28 cellular contexts compared by ENCODE assay signal in the genomic region with DNA sequence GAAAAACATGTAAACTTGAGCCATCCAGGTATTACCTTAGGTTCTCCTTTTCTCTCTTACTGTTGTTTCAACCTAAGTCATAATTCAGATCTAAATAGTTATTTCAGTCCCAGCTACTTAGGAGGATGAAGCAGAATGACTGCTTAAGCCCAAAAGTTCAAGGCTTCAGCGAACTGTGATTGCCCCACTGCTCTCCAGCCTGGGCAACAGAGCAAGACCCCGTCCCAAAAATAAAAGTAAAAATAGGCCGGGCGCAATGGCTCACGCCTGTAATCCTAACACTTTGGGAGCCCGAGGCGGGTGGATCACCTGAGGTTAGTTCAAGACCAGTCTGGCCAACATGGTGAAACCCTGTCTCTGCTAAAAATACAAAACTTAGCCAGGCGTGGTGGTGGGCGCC. TPM values are rescaled to one million over a fixed set of nuclear protein-coding genes. Genes with fewer than 3 reads are reported as not detected.
DNase-seq lines count a peak whose midpoint lies in the region; ATAC-seq, FAIRE-seq and TF ChIP-seq lines count a peak whose summit lies in the region.
"Had no signal": no experiment of that assay in that cellular context is flagged by ENCODE, and none has a peak within 500 bp of the region (broad histone marks: within the 10 kb centered on the region; RNA-seq: fewer than 3 reads in every experiment).

No MANE protein-coding gene starts in this region.

- peaks cover 43% of the 10 kb centered on the region for H3K79me2 ChIP-seq in K562 (ENCODE audit: control insufficient read depth, insufficient read depth, low read length)

- no peaks in the 10 kb centered on the region for H3K4me1 ChIP-seq in K562 (replicated peaks in 1 of 2; ENCODE audit: control insufficient read depth in 2 of 2, insufficient read depth in 2 of 2, low read length in 2 of 2)
- H3K4me1 ChIP-seq: BE2C had no signal

- no peaks in the 10 kb centered on the region for H3K9me1 ChIP-seq in K562 (ENCODE audit: control insufficient read depth, insufficient read depth, low read length)

- in situ Hi-C loops in K562 (cut with MboI): no loop called here

- H3K27me3 ChIP-seq in K562 (ENCODE audit: control insufficient read depth in 2 of 2, insufficient read depth in 2 of 2, low read length in 2 of 2): no peaks in the 10 kb centered on the region

- H2AFZ ChIP-seq in K562 (ENCODE audit: low read depth, low read length): no peak overlapping the region

- DNase-seq in K562 (ENCODE audit: extremely low read depth in 1 of 4, low spot score in 3 of 4) (no peak), mesenteric fat pad (ENCODE audit: low spot score) (peak; percentile 24), left lobe of liver (ENCODE audit: low spot score) (no peak), GM20000 (ENCODE audit: low spot score) (no peak)
- DNase-seq: 8988T; ACHN; BE2C; C1 segment of cervical spinal cord; CD4-positive, alpha-beta memory T cell; CD4-positive, CD25-positive, alpha-beta regulatory T cell; CD8-positive, alpha-beta memory T cell; COR-L47; DMS 273 treated with DMSO at 0.1 percent for 48 hours; DMS153; DMS53; DMS79; DND-41; EL; GDM1 had no signal

- intact Hi-C loops in K562 (cut with micrococcal nuclease): no loop called here

- no peak for TF ChIP-seq POLR2A in K562 (conservative IDR thresholded peaks at IDR 0.05)

- no peak for FAIRE-seq in K562 (lab: Jason Lieb, UNC)
- FAIRE-seq: A204.1, GM12878, GM12892, GM18507 had no signal

- H4K20me1 ChIP-seq in K562 (replicated peaks; ENCODE audit: control insufficient read depth, insufficient read depth, low read length): no peaks in the 10 kb centered on the region
- H4K20me1 ChIP-seq: BLaER1 had no signal

- POLR2A ChIA-PET in K562 (lab: Yijun Ruan, JAX): interaction anchor here (1.0 kb wide), 1 partner anchor 102 kb away, joined by 3 read pairs; a partner anchor contains a TSS

- H3K36me3 ChIP-seq in K562 (ENCODE audit: control insufficient read depth, insufficient read depth, low read length): peaks cover 65% of the 10 kb centered on the region
- H3K36me3 ChIP-seq: BE2C, BLaER1 had no signal

- WGBS in K562 (ENCODE audit: insufficient coverage, low coverage, missing lambda C conversion rate): 91% methylated on average over 5 of the region's 9 CpGs

- ATAC-seq in K562 (no peak), left lobe of liver (no peak)
- ATAC-seq: GM12878 had no signal

- CTCF ChIA-PET in K562 (lab: Yijun Ruan, JAX; ENCODE audit: low intra/inter-chr PET ratio): interaction anchor here (3.1 kb wide), 1 partner anchor 67 kb away, joined by 51 read pairs; no protein-coding TSS in a partner anchor

- no peak for TF ChIP-seq CTCF in K562 (IDR thresholded peaks at IDR 0.05 in 2 of 3, conservative IDR thresholded peaks at IDR 0.05 in 1 of 3; ENCODE audit: insufficient read depth in 2 of 3, low read depth in 1 of 3, low read length in 3 of 3)
- TF ChIP-seq CTCF in GM20000 (IDR thresholded peaks at IDR 0.05; ENCODE audit: extremely low read depth, missing control alignments): no peak

- no peaks in the 10 kb centered on the region for H3K9me3 ChIP-seq in K562 (replicated peaks; ENCODE audit: control insufficient read depth, insufficient read depth, low read depth, low read length)
- H3K9me3 ChIP-seq: BE2C, BLaER1 had no signal

- no peak overlapping the region for H3K9ac ChIP-seq in K562 (ENCODE audit: insufficient read depth in 1 of 2, low read depth in 2 of 2, low read length in 2 of 2)
- H3K9ac ChIP-seq: BLaER1 had no signal

- no peak overlapping the region for H3K4me2 ChIP-seq in K562 (ENCODE audit: insufficient read depth, low read length)
- H3K4me2 ChIP-seq: BLaER1 had no signal

- H3K27ac ChIP-seq in K562 (ENCODE audit: extremely low read depth, low read depth, low read length): no peak overlapping the region
- H3K27ac ChIP-seq: BLaER1 had no signal

- no peak for TF ChIP-seq RAD21 in K562 (CRISPR knock-in tag; conservative IDR thresholded peaks at IDR 0.05 in 1 of 2, IDR thresholded peaks at IDR 0.05 in 1 of 2)

- BruUV-seq in K562 (replicated peaks; lab: Mats Ljungman, UMichigan): no TSS peak

- TF ChIP-seq EP300 in K562 (IDR thresholded peaks at IDR 0.05; ENCODE audit: low read length): no peak

- no peak overlapping the region for H3K4me3 ChIP-seq in K562
- H3K4me3 ChIP-seq: BLaER1, GM12878 had no signal

RNA-seq across cellular contexts. Expression of a gene that starts 9.6 kb away (rescaled TPM):
- 74.8 and 124 TPM in 2 replicates for total RNA-seq in K562 (2011; cell fraction: chromatin; rRNA removed; ENCODE audit: low replicate concordance)
- total RNA-seq in K562 (2011; cell fraction: nucleolus; rRNA removed): 45.5 and 47.0 TPM in 2 replicates
- 60.7 and 73.0 TPM in 2 replicates for total RNA-seq in K562 (2011; cell fraction: nucleoplasm; rRNA removed)
- total RNA-seq in K562 (2014; rRNA removed) (94.6 and 105 TPM in 2 replicates), K562 (2014; rRNA removed; fragmentation: Illumina TruSeq; extraction: Trizol) (120 and 136 TPM in 2 replicates), K562 (2015; rRNA removed; fragmentation: Illumina TruSeq; extraction: Trizol) (96.2 and 98.5 TPM in 2 replicates), K562 (2021) (97.6 and 105 TPM in 2 replicates), mesenteric fat pad (not detected), left lobe of liver (0.20 TPM)
- polyA plus RNA-seq in K562 (2011; rRNA removed) (172 and 203 TPM in 2 replicates), K562 (2014; fragmentation: Illumina TruSeq; extraction: Trizol) (99.2 and 109 TPM in 2 replicates), K562 (2014; fragmentation: Nextera tagmentation; extraction: Ambion mirVana) (10 to 100 TPM; 25.4 to 36.7 TPM), K562 (2014; rRNA removed) (136 and 153 TPM in 2 replicates)
- polyA plus RNA-seq in K562 (2011; cell fraction: cytosol; rRNA removed): 38.8 and 60.1 TPM in 2 replicates
- polyA plus RNA-seq in K562 (2011; cell fraction: nucleus; rRNA removed): 161 and 234 TPM in 2 replicates
- 64.7 and 79.1 TPM in 2 replicates for polyA plus RNA-seq in K562 (2012)
- 102 and 105 TPM in 2 replicates for polyA minus RNA-seq in K562 (2011; rRNA and poly(A)+ RNA removed)
- 36.7 and 46.0 TPM in 2 replicates for polyA minus RNA-seq in K562 (2011; cell fraction: cytosol; rRNA and poly(A)+ RNA removed)
- 36.9 and 49.4 TPM in 2 replicates for polyA minus RNA-seq in K562 (2011; cell fraction: nucleus; rRNA and poly(A)+ RNA removed)
- total RNA-seq: CD4-positive, alpha-beta memory T cell; CD4-positive, CD25-positive, alpha-beta regulatory T cell; CD8-positive, alpha-beta memory T cell; Daoy had no signal
- polyA plus RNA-seq: CD14-positive monocyte; CD4-positive, alpha-beta memory T cell; CD4-positive, CD25-positive, alpha-beta regulatory T cell; CD8-positive, alpha-beta memory T cell had no signal

RNA-seq across cellular contexts. Expression of a gene that starts 35.4 kb away (rescaled TPM):
- 5.4 and 10.8 TPM in 2 replicates for total RNA-seq in K562 (2011; cell fraction: chromatin; rRNA removed; ENCODE audit: low replicate concordance)
- total RNA-seq in K562 (2011; cell fraction: nucleolus; rRNA removed): 15.9 and 20.5 TPM in 2 replicates
- total RNA-seq in K562 (2011; cell fraction: nucleoplasm; rRNA removed): 9.8 and 10.6 TPM in 2 replicates
- total RNA-seq in K562 (2014; rRNA removed) (20.9 and 25.9 TPM in 2 replicates), K562 (2014; rRNA removed; fragmentation: Illumina TruSeq; extraction: Trizol) (6.8 and 7.1 TPM in 2 replicates), K562 (2015; rRNA removed; fragmentation: Illumina TruSeq; extraction: Trizol) (10.7 and 11.1 TPM in 2 replicates), K562 (2021) (9.6 and 12.1 TPM in 2 replicates), mesenteric fat pad (17.9 TPM), left lobe of liver (53.4 TPM)
- polyA plus RNA-seq in K562 (2011; rRNA removed) (8.0 and 11.2 TPM in 2 replicates), K562 (2014; fragmentation: Illumina TruSeq; extraction: Trizol) (6.7 and 7.1 TPM in 2 replicates), K562 (2014; fragmentation: Nextera tagmentation; extraction: Ambion mirVana) (1 to 10 TPM; 2.2 to 3.5 TPM), K562 (2014; rRNA removed) (14.3 and 14.8 TPM in 2 replicates)
- polyA plus RNA-seq in K562 (2011; cell fraction: cytosol; rRNA removed): 10.1 and 27.8 TPM in 2 replicates
- 3.8 and 6.9 TPM in 2 replicates for polyA plus RNA-seq in K562 (2011; cell fraction: nucleus; rRNA removed)
- 9.2 and 12.0 TPM in 2 replicates for polyA plus RNA-seq in K562 (2012)
- 4.5 and 12.2 TPM in 2 replicates for polyA minus RNA-seq in K562 (2011; rRNA and poly(A)+ RNA removed)
- polyA minus RNA-seq in K562 (2011; cell fraction: cytosol; rRNA and poly(A)+ RNA removed): 9.6 and 13.4 TPM in 2 replicates
- 9.6 and 10.6 TPM in 2 replicates for polyA minus RNA-seq in K562 (2011; cell fraction: nucleus; rRNA and poly(A)+ RNA removed)

RNA-seq across cellular contexts. Expression of a gene that starts 35.8 kb away (rescaled TPM):
- 14.1 and 33.3 TPM in 2 replicates for total RNA-seq in K562 (2011; cell fraction: chromatin; rRNA removed; ENCODE audit: low replicate concordance)
- total RNA-seq in K562 (2011; cell fraction: nucleolus; rRNA removed): 26.0 and 29.5 TPM in 2 replicates
- 15.7 and 17.2 TPM in 2 replicates for total RNA-seq in K562 (2011; cell fraction: nucleoplasm; rRNA removed)
- total RNA-seq in K562 (2014; rRNA removed) (25.5 and 32.6 TPM in 2 replicates), K562 (2014; rRNA removed; fragmentation: Illumina TruSeq; extraction: Trizol) (5.6 and 7.2 TPM in 2 replicates), K562 (2015; rRNA removed; fragmentation: Illumina TruSeq; extraction: Trizol) (11.2 and 13.8 TPM in 2 replicates), K562 (2021) (18.9 and 23.5 TPM in 2 replicates), mesenteric fat pad (58.4 TPM), left lobe of liver (176 TPM)
- polyA plus RNA-seq in K562 (2011; rRNA removed) (16.8 and 23.4 TPM in 2 replicates), K562 (2014; fragmentation: Illumina TruSeq; extraction: Trizol) (17.6 and 19.6 TPM in 2 replicates), K562 (2014; fragmentation: Nextera tagmentation; extraction: Ambion mirVana) (under 1 TPM; 0.46 to 0.67 TPM), K562 (2014; rRNA removed) (35.1 and 36.8 TPM in 2 replicates)
- polyA plus RNA-seq in K562 (2011; cell fraction: cytosol; rRNA removed): 31.4 and 46.2 TPM in 2 replicates
- polyA plus RNA-seq in K562 (2011; cell fraction: nucleus; rRNA removed): 31.5 and 38.2 TPM in 2 replicates
- polyA plus RNA-seq in K562 (2012): 14.9 and 41.4 TPM in 2 replicates
- polyA minus RNA-seq in K562 (2011; rRNA and poly(A)+ RNA removed): 5.1 and 9.7 TPM in 2 replicates
- 9.7 and 12.0 TPM in 2 replicates for polyA minus RNA-seq in K562 (2011; cell fraction: cytosol; rRNA and poly(A)+ RNA removed)
- 9.0 and 11.1 TPM in 2 replicates for polyA minus RNA-seq in K562 (2011; cell fraction: nucleus; rRNA and poly(A)+ RNA removed)

RNA-seq across cellular contexts. Expression of a gene that starts 55.8 kb away (rescaled TPM):
- total RNA-seq in K562 (2011; cell fraction: chromatin; rRNA removed; ENCODE audit: low replicate concordance): not detected in 2 replicates
- total RNA-seq in K562 (2011; cell fraction: nucleolus; rRNA removed): not detected in 2 replicates
- not detected in 2 replicates for total RNA-seq in K562 (2011; cell fraction: nucleoplasm; rRNA removed)
- total RNA-seq in K562 (2014; rRNA removed) (not detected in 2 replicates), K562 (2014; rRNA removed; fragmentation: Illumina TruSeq; extraction: Trizol) (not detected in 2 replicates), K562 (2015; rRNA removed; fragmentation: Illumina TruSeq; extraction: Trizol) (not detected in 2 replicates), K562 (2021) (not detected in 2 replicates), mesenteric fat pad (not detected), left lobe of liver (not detected)
- polyA plus RNA-seq in K562 (2011; rRNA removed) (not detected in 2 replicates), K562 (2014; fragmentation: Illumina TruSeq; extraction: Trizol) (not detected in 2 replicates), K562 (2014; fragmentation: Nextera tagmentation; extraction: Ambion mirVana) (not detected), K562 (2014; rRNA removed) (not detected in 2 replicates)
- polyA plus RNA-seq in K562 (2011; cell fraction: cytosol; rRNA removed): not detected in 2 replicates
- polyA plus RNA-seq in K562 (2011; cell fraction: nucleus; rRNA removed): not detected in 2 replicates
- polyA plus RNA-seq in K562 (2012): not detected in 2 replicates
- not detected in 2 replicates for polyA minus RNA-seq in K562 (2011; rRNA and poly(A)+ RNA removed)
- not detected in 2 replicates for polyA minus RNA-seq in K562 (2011; cell fraction: cytosol; rRNA and poly(A)+ RNA removed)
- not detected in 2 replicates for polyA minus RNA-seq in K562 (2011; cell fraction: nucleus; rRNA and poly(A)+ RNA removed)
- total RNA-seq: A673; CD4-positive, alpha-beta memory T cell; CD4-positive, CD25-positive, alpha-beta regulatory T cell; CD8-positive, alpha-beta memory T cell; Daoy; GM12878 had no signal
- polyA plus RNA-seq: AG04450; CD14-positive monocyte; CD4-positive, alpha-beta memory T cell; CD4-positive, CD25-positive, alpha-beta regulatory T cell; CD8-positive, alpha-beta memory T cell; GM12878 had no signal

Comparison
In these comparisons a context has a peak if more than half of its experiments do, and no peak if none do; other contexts are left out.
1. RNA of a gene that starts 9.6 kb away (total RNA-seq): 45.5 to 136 TPM in K562; 0.20 TPM in left lobe of liver (single experiment) and not detected in mesenteric fat pad (single experiment); every median in the first group is over 10 times any median in the second.